In the genomic region with DNA sequence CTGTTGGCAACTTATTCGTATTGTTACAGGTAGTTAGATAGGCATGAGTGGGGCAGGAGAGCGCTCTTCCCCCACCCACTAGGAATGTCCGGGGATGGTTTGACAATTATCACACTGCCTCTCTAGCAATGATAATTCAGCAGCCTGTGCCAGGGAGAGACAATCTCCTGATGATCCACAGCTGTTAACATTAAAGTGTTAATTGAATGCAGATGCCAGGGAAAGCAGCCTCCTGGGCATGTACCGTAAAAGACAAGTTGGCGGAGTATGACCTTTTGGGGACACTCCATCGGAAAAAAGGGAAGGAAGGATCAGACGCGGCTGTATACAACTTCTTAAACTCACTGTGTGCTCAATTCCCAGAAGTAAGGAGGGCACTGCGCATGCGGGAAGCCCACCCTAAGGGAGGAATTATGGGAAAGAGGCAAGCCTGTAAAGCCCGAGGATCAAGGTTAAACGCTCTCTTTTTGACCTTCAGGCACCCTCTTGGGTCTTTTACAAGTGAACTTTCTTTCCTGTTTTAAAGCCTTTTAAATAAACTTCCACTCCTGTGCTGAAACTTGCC, we compare ENCODE assay signal across 1 cellular context.
TF ChIP-seq lines count a peak whose summit lies in the region.

No MANE protein-coding gene starts in this region.

TF ChIP-seq in WTC11, 78 proteins besides CTCF, POLR2A, EP300 and RAD21 (continued from another document):
- TF ChIP-seq, protein P1, sequence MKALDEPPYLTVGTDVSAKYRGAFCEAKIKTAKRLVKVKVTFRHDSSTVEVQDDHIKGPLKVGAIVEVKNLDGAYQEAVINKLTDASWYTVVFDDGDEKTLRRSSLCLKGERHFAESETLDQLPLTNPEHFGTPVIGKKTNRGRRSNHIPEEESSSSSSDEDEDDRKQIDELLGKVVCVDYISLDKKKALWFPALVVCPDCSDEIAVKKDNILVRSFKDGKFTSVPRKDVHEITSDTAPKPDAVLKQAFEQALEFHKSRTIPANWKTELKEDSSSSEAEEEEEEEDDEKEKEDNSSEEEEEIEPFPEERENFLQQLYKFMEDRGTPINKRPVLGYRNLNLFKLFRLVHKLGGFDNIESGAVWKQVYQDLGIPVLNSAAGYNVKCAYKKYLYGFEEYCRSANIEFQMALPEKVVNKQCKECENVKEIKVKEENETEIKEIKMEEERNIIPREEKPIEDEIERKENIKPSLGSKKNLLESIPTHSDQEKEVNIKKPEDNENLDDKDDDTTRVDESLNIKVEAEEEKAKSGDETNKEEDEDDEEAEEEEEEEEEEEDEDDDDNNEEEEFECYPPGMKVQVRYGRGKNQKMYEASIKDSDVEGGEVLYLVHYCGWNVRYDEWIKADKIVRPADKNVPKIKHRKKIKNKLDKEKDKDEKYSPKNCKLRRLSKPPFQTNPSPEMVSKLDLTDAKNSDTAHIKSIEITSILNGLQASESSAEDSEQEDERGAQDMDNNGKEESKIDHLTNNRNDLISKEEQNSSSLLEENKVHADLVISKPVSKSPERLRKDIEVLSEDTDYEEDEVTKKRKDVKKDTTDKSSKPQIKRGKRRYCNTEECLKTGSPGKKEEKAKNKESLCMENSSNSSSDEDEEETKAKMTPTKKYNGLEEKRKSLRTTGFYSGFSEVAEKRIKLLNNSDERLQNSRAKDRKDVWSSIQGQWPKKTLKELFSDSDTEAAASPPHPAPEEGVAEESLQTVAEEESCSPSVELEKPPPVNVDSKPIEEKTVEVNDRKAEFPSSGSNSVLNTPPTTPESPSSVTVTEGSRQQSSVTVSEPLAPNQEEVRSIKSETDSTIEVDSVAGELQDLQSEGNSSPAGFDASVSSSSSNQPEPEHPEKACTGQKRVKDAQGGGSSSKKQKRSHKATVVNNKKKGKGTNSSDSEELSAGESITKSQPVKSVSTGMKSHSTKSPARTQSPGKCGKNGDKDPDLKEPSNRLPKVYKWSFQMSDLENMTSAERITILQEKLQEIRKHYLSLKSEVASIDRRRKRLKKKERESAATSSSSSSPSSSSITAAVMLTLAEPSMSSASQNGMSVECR (CRISPR knock-in tag; IDR thresholded peaks at IDR 0.05; ENCODE audit: borderline replicate concordance), result no peak
- TF ChIP-seq FOXP1 (CRISPR knock-in tag; IDR thresholded peaks at IDR 0.05; ENCODE audit: borderline replicate concordance) (no peak), SP1 (CRISPR knock-in tag; conservative IDR thresholded peaks at IDR 0.05) (no peak), TEAD4 (CRISPR knock-in tag; IDR thresholded peaks at IDR 0.05) (no peak), HMGA2 (CRISPR knock-in tag; IDR thresholded peaks at IDR 0.05) (no peak), ESRRA (CRISPR knock-in tag; IDR thresholded peaks at IDR 0.05; ENCODE audit: borderline replicate concordance) (no peak), ZNF121 (CRISPR knock-in tag; IDR thresholded peaks at IDR 0.05) (no peak), ZBTB43 (CRISPR knock-in tag; IDR thresholded peaks at IDR 0.05) (no peak)
- TF ChIP-seq, protein P2, sequence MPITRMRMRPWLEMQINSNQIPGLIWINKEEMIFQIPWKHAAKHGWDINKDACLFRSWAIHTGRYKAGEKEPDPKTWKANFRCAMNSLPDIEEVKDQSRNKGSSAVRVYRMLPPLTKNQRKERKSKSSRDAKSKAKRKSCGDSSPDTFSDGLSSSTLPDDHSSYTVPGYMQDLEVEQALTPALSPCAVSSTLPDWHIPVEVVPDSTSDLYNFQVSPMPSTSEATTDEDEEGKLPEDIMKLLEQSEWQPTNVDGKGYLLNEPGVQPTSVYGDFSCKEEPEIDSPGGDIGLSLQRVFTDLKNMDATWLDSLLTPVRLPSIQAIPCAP (CRISPR knock-in tag; IDR thresholded peaks at IDR 0.05), result no peak
- TF ChIP-seq, protein P3, sequence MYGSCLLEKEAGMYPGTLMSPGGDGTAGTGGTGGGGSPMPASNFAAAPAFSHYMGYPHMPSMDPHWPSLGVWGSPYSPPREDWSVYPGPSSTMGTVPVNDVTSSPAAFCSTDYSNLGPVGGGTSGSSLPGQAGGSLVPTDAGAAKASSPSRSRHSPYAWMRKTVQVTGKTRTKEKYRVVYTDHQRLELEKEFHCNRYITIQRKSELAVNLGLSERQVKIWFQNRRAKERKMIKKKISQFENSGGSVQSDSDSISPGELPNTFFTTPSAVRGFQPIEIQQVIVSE (CRISPR knock-in tag; IDR thresholded peaks at IDR 0.05; ENCODE audit: borderline replicate concordance), result no peak
- TF ChIP-seq, protein P4, sequence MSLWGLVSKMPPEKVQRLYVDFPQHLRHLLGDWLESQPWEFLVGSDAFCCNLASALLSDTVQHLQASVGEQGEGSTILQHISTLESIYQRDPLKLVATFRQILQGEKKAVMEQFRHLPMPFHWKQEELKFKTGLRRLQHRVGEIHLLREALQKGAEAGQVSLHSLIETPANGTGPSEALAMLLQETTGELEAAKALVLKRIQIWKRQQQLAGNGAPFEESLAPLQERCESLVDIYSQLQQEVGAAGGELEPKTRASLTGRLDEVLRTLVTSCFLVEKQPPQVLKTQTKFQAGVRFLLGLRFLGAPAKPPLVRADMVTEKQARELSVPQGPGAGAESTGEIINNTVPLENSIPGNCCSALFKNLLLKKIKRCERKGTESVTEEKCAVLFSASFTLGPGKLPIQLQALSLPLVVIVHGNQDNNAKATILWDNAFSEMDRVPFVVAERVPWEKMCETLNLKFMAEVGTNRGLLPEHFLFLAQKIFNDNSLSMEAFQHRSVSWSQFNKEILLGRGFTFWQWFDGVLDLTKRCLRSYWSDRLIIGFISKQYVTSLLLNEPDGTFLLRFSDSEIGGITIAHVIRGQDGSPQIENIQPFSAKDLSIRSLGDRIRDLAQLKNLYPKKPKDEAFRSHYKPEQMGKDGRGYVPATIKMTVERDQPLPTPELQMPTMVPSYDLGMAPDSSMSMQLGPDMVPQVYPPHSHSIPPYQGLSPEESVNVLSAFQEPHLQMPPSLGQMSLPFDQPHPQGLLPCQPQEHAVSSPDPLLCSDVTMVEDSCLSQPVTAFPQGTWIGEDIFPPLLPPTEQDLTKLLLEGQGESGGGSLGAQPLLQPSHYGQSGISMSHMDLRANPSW (CRISPR knock-in tag; conservative IDR thresholded peaks at IDR 0.05; ENCODE audit: low read depth), result no peak
- TF ChIP-seq, protein P5, sequence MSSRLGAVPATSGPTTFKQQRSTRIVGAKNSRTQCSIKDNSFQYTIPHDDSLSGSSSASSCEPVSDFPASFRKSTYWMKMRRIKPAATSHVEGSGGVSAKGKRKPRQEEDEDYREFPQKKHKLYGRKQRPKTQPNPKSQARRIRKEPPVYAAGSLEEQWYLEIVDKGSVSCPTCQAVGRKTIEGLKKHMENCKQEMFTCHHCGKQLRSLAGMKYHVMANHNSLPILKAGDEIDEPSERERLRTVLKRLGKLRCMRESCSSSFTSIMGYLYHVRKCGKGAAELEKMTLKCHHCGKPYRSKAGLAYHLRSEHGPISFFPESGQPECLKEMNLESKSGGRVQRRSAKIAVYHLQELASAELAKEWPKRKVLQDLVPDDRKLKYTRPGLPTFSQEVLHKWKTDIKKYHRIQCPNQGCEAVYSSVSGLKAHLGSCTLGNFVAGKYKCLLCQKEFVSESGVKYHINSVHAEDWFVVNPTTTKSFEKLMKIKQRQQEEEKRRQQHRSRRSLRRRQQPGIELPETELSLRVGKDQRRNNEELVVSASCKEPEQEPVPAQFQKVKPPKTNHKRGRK (CRISPR knock-in tag; IDR thresholded peaks at IDR 0.05; ENCODE audit: borderline replicate concordance), result no peak
TF ChIP-seq in WTC11: peak in this region for 0.
